In genomic region chr21:28793043-28793442, GRCh38 we compare ENCODE assay signal across 11 cellular contexts.
DNase-seq lines count a peak whose midpoint lies in the region; ATAC-seq and TF ChIP-seq lines count a peak whose summit lies in the region.
"Had no signal": no experiment of that assay in that cellular context is flagged by ENCODE, and none has a peak within 500 bp of the region (broad histone marks: within the 10 kb centered on the region; RNA-seq: fewer than 3 reads in every experiment).

No MANE protein-coding gene starts in this region.

- no peak overlapping the region for H3K27ac ChIP-seq in left lung

- TF ChIP-seq CTCF in AG09309 (IDR thresholded peaks at IDR 0.05; ENCODE audit: control insufficient read depth, insufficient read depth, low read depth, low read length, missing control alignments) (peak; percentile 66), LNCAP (IDR thresholded peaks at IDR 0.05) (peak; percentile 58), choroid plexus epithelial cell (conservative IDR thresholded peaks at IDR 0.05; ENCODE audit: low read depth, low read length) (peak; percentile 75), left lung (IDR thresholded peaks at IDR 0.05) (no peak)

- H3K9me3 ChIP-seq in left lung, result no peaks in the 10 kb centered on the region

- DNase-seq in AG09309 (ENCODE audit: low read depth) (peak; percentile 31), choroid plexus epithelial cell (ENCODE audit: low read depth) (peak; percentile 79), left lung (no peak), cortex of kidney (lab: John Stamatoyannopoulos, UW) (no peak), germinal center (ENCODE audit: low spot score) (no peak)
- DNase-seq in activated CD4-positive, alpha-beta T cell treated with anti-CD3 and anti-CD28 coated beads, Interleukin-2, amount 50 U/mL, for 1 hour, result no peak
- DNase-seq: Calu3, NCI-H1092, nucleus accumbens had no signal

- no peaks in the 10 kb centered on the region for H3K4me1 ChIP-seq in left lung

- peak; percentile 40 for ATAC-seq in left lung
- ATAC-seq in GM19397 (IDR thresholded peaks at IDR 0.05; ENCODE audit: unreplicated experiment), result no peak

- H3K4me3 ChIP-seq in AG09309 (ENCODE audit: control insufficient read depth, low read depth, low read length) (no peak overlapping the region), choroid plexus epithelial cell (ENCODE audit: low read depth, low read length) (no peak overlapping the region), left lung (no peak overlapping the region)

- H3K36me3 ChIP-seq in left lung, result no peaks in the 10 kb centered on the region

- intact Hi-C loops in left lung (cut with DNase I), result no loop called here

- H3K27me3 ChIP-seq in left lung, result no peaks in the 10 kb centered on the region

Comparison
In these comparisons a context has a peak if more than half of its experiments do, and no peak if none do; other contexts are left out.
1. DNase-seq: peak in AG09309 (single experiment) and choroid plexus epithelial cell (single experiment); none in left lung (0 of 2), cortex of kidney (single experiment), activated CD4-positive, alpha-beta T cell treated with anti-CD3 and anti-CD28 coated beads, Interleukin-2, amount 50 U/mL, for 1 hour (single experiment) and germinal center (single experiment).
2. CTCF ChIP-seq: peak in AG09309 (single experiment), LNCAP (single experiment) and choroid plexus epithelial cell (single experiment); none in left lung (0 of 2).